In genomic region chr11:61367406-61367805, GRCh38 we compare ENCODE assay signal across 21 cellular contexts. TPM values are rescaled to one million over a fixed set of nuclear protein-coding genes. Genes with fewer than 3 reads are reported as not detected.
DNase-seq lines count a peak whose midpoint lies in the region; ATAC-seq and TF ChIP-seq lines count a peak whose summit lies in the region.
"Had no signal": no experiment of that assay in that cellular context is flagged by ENCODE, and none has a peak within 500 bp of the region (broad histone marks: within the 10 kb centered on the region; RNA-seq: fewer than 3 reads in every experiment).

No MANE protein-coding gene starts in this region.

- H3K4me1 ChIP-seq in CD8-positive, alpha-beta memory T cell (ENCODE audit: insufficient read depth, low read length) = peaks cover 14% of the 10 kb centered on the region
- peaks cover 6 to 10% of the 10 kb centered on the region in 2 donors for H3K4me1 ChIP-seq in thyroid gland

- intact Hi-C loops in thyroid gland (cut with DNase I) = no loop called here

- peaks cover 14 to 16% (median 15%) of the 10 kb centered on the region in 3 donors for H3K4me1 Mint-ChIP-seq in CD8-positive, alpha-beta memory T cell
- H3K4me1 Mint-ChIP-seq in stimulated activated effector memory CD8-positive, alpha-beta T cell treated with anti-CD3 and anti-CD28 coated beads, Interleukin-12 subunit alpha, Interleukin-12 subunit beta, amount 100 ng/mL, for 72 hours = peaks cover 25% of the 10 kb centered on the region

- H3K4me3 ChIP-seq in CD8-positive, alpha-beta memory T cell (ENCODE audit: low read length) = no peak overlapping the region
- H3K4me3 ChIP-seq in LNCaP clone FGC (ENCODE audit: low read depth, low read length) = no peak overlapping the region
- no peak overlapping the region for H3K4me3 ChIP-seq in WERI-Rb-1 (ENCODE audit: low read depth, low read length)
- no peak overlapping the region for H3K4me3 ChIP-seq in thyroid gland (replicated peaks in 1 of 3)
- H3K4me3 ChIP-seq: GM12878, SJCRH30 had no signal

- no peaks in the 10 kb centered on the region for H3K9me3 ChIP-seq in CD8-positive, alpha-beta memory T cell (ENCODE audit: low read length)
- H3K9me3 ChIP-seq in WERI-Rb-1 (ENCODE audit: severe bottlenecking) = peaks cover 5% of the 10 kb centered on the region
- no peaks in the 10 kb centered on the region for H3K9me3 ChIP-seq in thyroid gland
- H3K9me3 ChIP-seq: SJCRH30 had no signal

- ATAC-seq in stimulated activated effector memory CD8-positive, alpha-beta T cell treated with anti-CD3 and anti-CD28 coated beads, Interleukin-12 subunit alpha, Interleukin-12 subunit beta, amount 100 ng/mL, for 72 hours = no peak
- ATAC-seq: GM12878 had no signal

- H3K9me3 Mint-ChIP-seq in CD8-positive, alpha-beta memory T cell = no peaks in the 10 kb centered on the region
- no peaks in the 10 kb centered on the region for H3K9me3 Mint-ChIP-seq in stimulated activated effector memory CD8-positive, alpha-beta T cell treated with anti-CD3 and anti-CD28 coated beads, Interleukin-12 subunit alpha, Interleukin-12 subunit beta, amount 100 ng/mL, for 72 hours

- no peak overlapping the region for H3K27ac Mint-ChIP-seq in CD8-positive, alpha-beta memory T cell
- peak overlapping the region; percentile 10 for H3K27ac Mint-ChIP-seq in stimulated activated effector memory CD8-positive, alpha-beta T cell treated with anti-CD3 and anti-CD28 coated beads, Interleukin-12 subunit alpha, Interleukin-12 subunit beta, amount 100 ng/mL, for 72 hours

- TF ChIP-seq CTCF in LNCaP clone FGC (IDR thresholded peaks at IDR 0.05; ENCODE audit: control insufficient read depth, extremely low read depth, insufficient read depth) = no peak
- no peak for TF ChIP-seq CTCF in WERI-Rb-1 (IDR thresholded peaks at IDR 0.05; ENCODE audit: low read depth, low read length)
- no peak for TF ChIP-seq CTCF in thyroid gland (IDR thresholded peaks at IDR 0.05)

- 91 to 95% methylated on average over 6 of the region's 6 CpGs for WGBS in thyroid gland, 2 donors

- no peaks in the 10 kb centered on the region for H3K27me3 Mint-ChIP-seq in CD8-positive, alpha-beta memory T cell

- peaks cover 40% of the 10 kb centered on the region for H3K36me3 ChIP-seq in CD8-positive, alpha-beta memory T cell (ENCODE audit: insufficient read depth, low read length)
- H3K36me3 ChIP-seq in WERI-Rb-1 (peaks cover 88% of the 10 kb centered on the region), thyroid gland (peaks cover 35 to 56% of the 10 kb centered on the region in 2 donors)

- POLR2A ChIA-PET in CD8-positive, alpha-beta memory T cell (lab: Charles Lee) = no interaction called here

- CTCF ChIA-PET in CD8-positive, alpha-beta memory T cell (lab: Charles Lee) = interaction anchor here (0.7 to 2.5 kb wide), 2 partner anchors 26 to 31 kb away, joined by 3 to 15 read pairs; no protein-coding TSS in a partner anchor

- H3K4me3 Mint-ChIP-seq in CD8-positive, alpha-beta memory T cell = no peak overlapping the region
- no peak overlapping the region for H3K4me3 Mint-ChIP-seq in stimulated activated effector memory CD8-positive, alpha-beta T cell treated with anti-CD3 and anti-CD28 coated beads, Interleukin-12 subunit alpha, Interleukin-12 subunit beta, amount 100 ng/mL, for 72 hours

- H3K36me3 Mint-ChIP-seq in CD8-positive, alpha-beta memory T cell = peaks cover 0 to 73% (median 9%) of the 10 kb centered on the region in 3 donors
- peaks cover 91% of the 10 kb centered on the region for H3K36me3 Mint-ChIP-seq in stimulated activated effector memory CD8-positive, alpha-beta T cell treated with anti-CD3 and anti-CD28 coated beads, Interleukin-12 subunit alpha, Interleukin-12 subunit beta, amount 100 ng/mL, for 72 hours

- no peak for DNase-seq in CD8-positive, alpha-beta memory T cell
- DNase-seq in LNCaP clone FGC (ENCODE audit: low read depth) (peak; percentile 63), WERI-Rb-1 (peak; percentile 55), thyroid gland (no peak), NCI-H1694 treated with DMSO at 0.1 percent for 48 hours (lab: John Stamatoyannopoulos, UW) (no peak), HT-29 (ENCODE audit: low spot score) (no peak)
- no peak for DNase-seq in stimulated activated effector memory CD8-positive, alpha-beta T cell treated with anti-CD3 and anti-CD28 coated beads, Interleukin-12 subunit alpha, Interleukin-12 subunit beta, amount 100 ng/mL, for 72 hours (ENCODE audit: low spot score in 2 of 2)
- DNase-seq: DMS 273 treated with DMSO at 0.1 percent for 48 hours; GDM1; GOT3; Karpas-422; MM.1S; NCI-H1092 treated with DMSO at 0.1 percent for 48 hours; NCI-H1694; NCI-H226; NCI-H526 treated with DMSO at 0.1 percent for 48 hours; NK-92 treated with Interleukin-12 subunit alpha and Interleukin-12 subunit beta, amount 100 ng/mL, for 24 hours; OCI-M1; RPMI8226; SJCRH30 had no signal

- H3K27ac ChIP-seq in CD8-positive, alpha-beta memory T cell (ENCODE audit: low read depth, low read length) = peak overlapping the region; percentile 6
- peak overlapping the region; percentile 71 for H3K27ac ChIP-seq in WERI-Rb-1
- H3K27ac ChIP-seq in thyroid gland = no peak overlapping the region
- H3K27ac ChIP-seq: SJCRH30 had no signal

- TF ChIP-seq POLR2A in thyroid gland (IDR thresholded peaks at IDR 0.05) = no peak

- H3K27me3 ChIP-seq in CD8-positive, alpha-beta memory T cell (ENCODE audit: insufficient read depth, low read length, poor library complexity, severe bottlenecking) = no peaks in the 10 kb centered on the region
- no peaks in the 10 kb centered on the region for H3K27me3 ChIP-seq in WERI-Rb-1 (ENCODE audit: insufficient read depth, low read depth, severe bottlenecking)
- no peaks in the 10 kb centered on the region for H3K27me3 ChIP-seq in thyroid gland
- H3K27me3 ChIP-seq: SJCRH30 had no signal

RNA-seq across cellular contexts. Expression of gene TMEM138, which starts 5.2 kb away (rescaled TPM):
- 10 to 100 TPM; 74.4 to 75.1 TPM for total RNA-seq in CD8-positive, alpha-beta memory T cell
- polyA plus RNA-seq in CD8-positive, alpha-beta memory T cell = 54.3 TPM
- 10 to 100 TPM; 25.3 to 37.1 (median 31.5) TPM for total RNA-seq in thyroid gland
- total RNA-seq in HT-29 (2014; rRNA removed; shearing (Covaris generic)) = 18.4 and 27.8 TPM in 2 replicates

RNA-seq across cellular contexts. Expression of gene CYB561A3, which starts 5.7 kb away (rescaled TPM):
- 10 to 100 TPM; 53.0 to 53.7 TPM for total RNA-seq in CD8-positive, alpha-beta memory T cell
- polyA plus RNA-seq in CD8-positive, alpha-beta memory T cell = 62.1 TPM
- total RNA-seq in thyroid gland = 10 to 100 TPM; 39.3 to 62.8 (median 49.7) TPM
- total RNA-seq in HT-29 (2014; rRNA removed; shearing (Covaris generic)) = 70.5 and 80.2 TPM in 2 replicates

RNA-seq across cellular contexts. Expression of gene TMEM216, which starts 25.0 kb away (rescaled TPM):
- 10 to 100 TPM; 16.8 to 17.5 TPM for total RNA-seq in CD8-positive, alpha-beta memory T cell
- polyA plus RNA-seq in CD8-positive, alpha-beta memory T cell = 53.2 TPM
- 10 to 100 TPM; 13.3 to 26.6 (median 21.0) TPM for total RNA-seq in thyroid gland
- total RNA-seq in HT-29 (2014; rRNA removed; shearing (Covaris generic)) = 15.1 and 23.4 TPM in 2 replicates

RNA-seq across cellular contexts. Expression of gene TKFC, which starts 34.4 kb away (rescaled TPM):
- 10 to 100 TPM; 66.8 to 72.4 TPM for total RNA-seq in CD8-positive, alpha-beta memory T cell
- polyA plus RNA-seq in CD8-positive, alpha-beta memory T cell = 31.8 TPM
- 10 to 100 TPM; 27.0 to 62.8 (median 43.6) TPM for total RNA-seq in thyroid gland
- 80.4 and 94.2 TPM in 2 replicates for total RNA-seq in HT-29 (2014; rRNA removed; shearing (Covaris generic))

RNA-seq across cellular contexts. Expression of gene DDB1, which starts 34.5 kb away (rescaled TPM):
- 100 to 1,000 TPM; 302 to 307 TPM for total RNA-seq in CD8-positive, alpha-beta memory T cell
- 120 TPM for polyA plus RNA-seq in CD8-positive, alpha-beta memory T cell
- 100 to 1,000 TPM; 132 to 211 (median 182) TPM for total RNA-seq in thyroid gland
- total RNA-seq in HT-29 (2014; rRNA removed; shearing (Covaris generic)) = 262 and 321 TPM in 2 replicates

Comparison
In these comparisons a context has a peak if more than half of its experiments do, and no peak if none do; other contexts are left out.
1. DNase-seq: peak in LNCaP clone FGC (single experiment) and WERI-Rb-1 (single experiment); none in CD8-positive, alpha-beta memory T cell (0 of 5), stimulated activated effector memory CD8-positive, alpha-beta T cell treated with anti-CD3 and anti-CD28 coated beads, Interleukin-12 subunit alpha, Interleukin-12 subunit beta, amount 100 ng/mL, for 72 hours (0 of 2), thyroid gland (0 of 2), NCI-H1694 treated with DMSO at 0.1 percent for 48 hours (single experiment) and HT-29 (single experiment).
2. H3K27ac ChIP-seq: peak in CD8-positive, alpha-beta memory T cell (single experiment) and WERI-Rb-1 (single experiment); none in thyroid gland (0 of 3).